13 cellular contexts compared by ENCODE assay signal in the genomic region with DNA sequence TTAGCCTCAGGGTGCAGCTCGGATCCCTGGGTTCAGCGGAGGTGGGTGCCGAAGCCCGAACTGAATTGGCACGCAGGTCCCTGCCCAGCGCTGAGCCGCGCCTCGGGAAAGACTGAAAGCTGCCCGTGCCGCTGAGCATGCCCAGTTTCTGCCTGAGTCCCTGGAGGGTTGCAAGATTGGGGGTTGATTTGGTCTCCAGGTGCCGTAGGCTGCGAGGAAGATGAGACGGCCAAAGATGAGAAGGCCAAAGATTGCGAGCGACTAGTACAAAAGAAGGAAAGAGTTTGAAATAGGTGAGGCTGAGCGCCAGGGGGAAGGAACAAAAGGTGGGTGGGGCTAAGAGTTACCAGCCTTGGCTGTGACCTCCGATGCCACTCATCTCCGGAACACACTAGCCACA. TPM values are rescaled to one million over a fixed set of nuclear protein-coding genes. Genes with fewer than 3 reads are reported as not detected.
DNase-seq lines count a peak whose midpoint lies in the region; ATAC-seq and TF ChIP-seq lines count a peak whose summit lies in the region.
"Had no signal": no experiment of that assay in that cellular context is flagged by ENCODE, and none has a peak within 500 bp of the region (broad histone marks: within the 10 kb centered on the region; RNA-seq: fewer than 3 reads in every experiment).

No MANE protein-coding gene starts in this region.

- no peak overlapping the region for H3K27ac Mint-ChIP-seq in Caco-2 (ENCODE audit: unreplicated experiment)
- H3K27ac Mint-ChIP-seq in activated CD4-positive, alpha-beta memory T cell treated with anti-CD3 and anti-CD28 coated beads, Interleukin-2, amount 10 ng/mL, durations not matched to agents 7 days and 5 days = no peak overlapping the region
- no peak overlapping the region for H3K27ac Mint-ChIP-seq in activated CD4-positive, alpha-beta T cell treated with anti-CD3 and anti-CD28 coated beads, Interleukin-2, amount 10 ng/mL, durations not matched to agents 24 days and 14 days
- H3K27ac Mint-ChIP-seq: activated CD4-positive, alpha-beta memory T cell treated with anti-CD3 and anti-CD28 coated beads for 36 hours; CD4-positive, CD25-positive, alpha-beta regulatory T cell had no signal

- no peaks in the 10 kb centered on the region for H3K36me3 ChIP-seq in Caco-2 (ENCODE audit: control insufficient read depth, insufficient read depth, low read length)
- H3K36me3 ChIP-seq in adipocyte (ENCODE audit: control insufficient read depth, insufficient read depth, low read length, severe bottlenecking) = no peaks in the 10 kb centered on the region
- H3K36me3 ChIP-seq in mesodermal cell (ENCODE audit: control insufficient read depth, insufficient read depth, low read length) = no peaks in the 10 kb centered on the region
- H3K36me3 ChIP-seq: SJSA1 had no signal

- H3K4me3 Mint-ChIP-seq in Caco-2 (ENCODE audit: unreplicated experiment) = peak overlapping the region; percentile 52
- H3K4me3 Mint-ChIP-seq in activated CD4-positive, alpha-beta memory T cell treated with anti-CD3 and anti-CD28 coated beads, Interleukin-2, amount 10 ng/mL, durations not matched to agents 7 days and 5 days = no peak overlapping the region
- no peak overlapping the region for H3K4me3 Mint-ChIP-seq in activated CD4-positive, alpha-beta T cell treated with anti-CD3 and anti-CD28 coated beads, Interleukin-2, amount 10 ng/mL, durations not matched to agents 24 days and 14 days
- H3K4me3 Mint-ChIP-seq: activated CD4-positive, alpha-beta memory T cell treated with anti-CD3 and anti-CD28 coated beads for 36 hours; CD4-positive, CD25-positive, alpha-beta regulatory T cell had no signal

- BruUV-seq in Caco-2 (replicated peaks; lab: Mats Ljungman, UMichigan) = no TSS peak

- DNase-seq in Caco-2 (no peak), NCI-H2029 treated with DMSO at 0.1 percent for 48 hours (lab: John Stamatoyannopoulos, UW) (peak; percentile 74), adipocyte (ENCODE audit: low read depth) (no peak), foreskin melanocyte (no peak), Right ventricle myocardium superior (no peak)
- no peak for DNase-seq in activated CD4-positive, alpha-beta memory T cell treated with anti-CD3 and anti-CD28 coated beads, Interleukin-2, amount 10 ng/mL, durations not matched to agents 7 days and 5 days
- DNase-seq in activated CD4-positive, alpha-beta T cell treated with anti-CD3 and anti-CD28 coated beads, Interleukin-2, amount 10 ng/mL, durations not matched to agents 24 days and 14 days = no peak
- DNase-seq: activated CD4-positive, alpha-beta memory T cell treated with anti-CD3 and anti-CD28 coated beads for 36 hours; CD4-positive, CD25-positive, alpha-beta regulatory T cell had no signal

- no peaks in the 10 kb centered on the region for H3K4me1 Mint-ChIP-seq in Caco-2 (ENCODE audit: low read depth, unreplicated experiment)
- H3K4me1 Mint-ChIP-seq in activated CD4-positive, alpha-beta memory T cell treated with anti-CD3 and anti-CD28 coated beads, Interleukin-2, amount 10 ng/mL, durations not matched to agents 7 days and 5 days = no peaks in the 10 kb centered on the region
- H3K4me1 Mint-ChIP-seq in activated CD4-positive, alpha-beta T cell treated with anti-CD3 and anti-CD28 coated beads, Interleukin-2, amount 10 ng/mL, durations not matched to agents 24 days and 14 days = no peaks in the 10 kb centered on the region
- H3K4me1 Mint-ChIP-seq: CD4-positive, CD25-positive, alpha-beta regulatory T cell had no signal

- no peaks in the 10 kb centered on the region for H3K9me3 Mint-ChIP-seq in Caco-2 (ENCODE audit: unreplicated experiment)
- H3K9me3 Mint-ChIP-seq in activated CD4-positive, alpha-beta memory T cell treated with anti-CD3 and anti-CD28 coated beads, Interleukin-2, amount 10 ng/mL, durations not matched to agents 7 days and 5 days = peaks cover 4% of the 10 kb centered on the region
- no peaks in the 10 kb centered on the region for H3K9me3 Mint-ChIP-seq in activated CD4-positive, alpha-beta T cell treated with anti-CD3 and anti-CD28 coated beads, Interleukin-2, amount 10 ng/mL, durations not matched to agents 24 days and 14 days

- H3K27ac ChIP-seq in mesodermal cell (ENCODE audit: low read depth, low read length, severe bottlenecking) = no peak overlapping the region
- H3K27ac ChIP-seq: SJSA1 had no signal

- no peak for TF ChIP-seq CTCF in Caco-2 (IDR thresholded peaks at IDR 0.05; ENCODE audit: insufficient read depth in 1 of 2, low read depth in 1 of 2, low read length in 1 of 2, severe bottlenecking in 1 of 2, unreplicated experiment in 1 of 2)

- H3K9ac ChIP-seq in adipocyte (ENCODE audit: low read length) = no peak overlapping the region

- CTCF ChIA-PET in Caco-2 (lab: Charles Lee) = no interaction called here
- CTCF ChIA-PET in activated CD4-positive, alpha-beta memory T cell treated with anti-CD3 and anti-CD28 coated beads, Interleukin-2, amount 10 ng/mL, durations not matched to agents 7 days and 5 days (lab: Charles Lee) = no interaction called here

- H3K9me3 ChIP-seq in Caco-2 = no peaks in the 10 kb centered on the region
- no peaks in the 10 kb centered on the region for H3K9me3 ChIP-seq in adipocyte (ENCODE audit: control insufficient read depth, low read length)
- H3K9me3 ChIP-seq in mesodermal cell (ENCODE audit: control insufficient read depth, low read length) = no peaks in the 10 kb centered on the region
- H3K9me3 ChIP-seq: SJSA1 had no signal

- ATAC-seq in Right ventricle myocardium superior (ENCODE audit: poor library complexity) = no peak
- ATAC-seq: K562 had no signal

- H3K4me3 ChIP-seq in Caco-2 (ENCODE audit: low read depth, low read length) (no peak overlapping the region), adipocyte (ENCODE audit: low read length) (peak overlapping the region; percentile 56), mesodermal cell (ENCODE audit: extremely low read depth, insufficient read depth, low read length, poor library complexity, severe bottlenecking) (peak overlapping the region; percentile 40)
- H3K4me3 ChIP-seq: K562, SJSA1 had no signal

- 5 to 9% methylated on average over 5 to 16 of the region's 19 CpGs for WGBS in mesodermal cell (ENCODE audit: insufficient coverage in 2 of 2), 2 experiments

- H3K4me1 ChIP-seq in Caco-2 (no peaks in the 10 kb centered on the region), adipocyte (ENCODE audit: control insufficient read depth, insufficient read depth, low read length) (no peaks in the 10 kb centered on the region), mesodermal cell (ENCODE audit: control insufficient read depth, insufficient read depth, low read length, poor library complexity, severe bottlenecking) (peaks cover 6% of the 10 kb centered on the region)
- H3K4me1 ChIP-seq: SJSA1 had no signal

- POLR2A ChIA-PET in Caco-2 (lab: Charles Lee) = no interaction called here
- POLR2A ChIA-PET in activated CD4-positive, alpha-beta memory T cell treated with anti-CD3 and anti-CD28 coated beads, Interleukin-2, amount 10 ng/mL, durations not matched to agents 7 days and 5 days (lab: Charles Lee) = no interaction called here

- no peaks in the 10 kb centered on the region for H3K36me3 Mint-ChIP-seq in Caco-2 (ENCODE audit: insufficient read depth, unreplicated experiment)
- H3K36me3 Mint-ChIP-seq in activated CD4-positive, alpha-beta memory T cell treated with anti-CD3 and anti-CD28 coated beads, Interleukin-2, amount 10 ng/mL, durations not matched to agents 7 days and 5 days (ENCODE audit: low read depth) = no peaks in the 10 kb centered on the region
- no peaks in the 10 kb centered on the region for H3K36me3 Mint-ChIP-seq in activated CD4-positive, alpha-beta T cell treated with anti-CD3 and anti-CD28 coated beads, Interleukin-2, amount 10 ng/mL, durations not matched to agents 24 days and 14 days (ENCODE audit: low read depth)
- H3K36me3 Mint-ChIP-seq: activated CD4-positive, alpha-beta memory T cell treated with anti-CD3 and anti-CD28 coated beads for 36 hours; CD4-positive, CD25-positive, alpha-beta regulatory T cell had no signal

- H3K27me3 ChIP-seq in Caco-2 (replicated peaks; ENCODE audit: control insufficient read depth, insufficient read depth, low read length) (no peaks in the 10 kb centered on the region), adipocyte (replicated peaks; ENCODE audit: control insufficient read depth, insufficient read depth, low read length) (peaks cover 17% of the 10 kb centered on the region)

- intact Hi-C loops in Caco-2 (cut with micrococcal nuclease; ENCODE audit: unreplicated experiment) = no loop called here
- intact Hi-C loops in activated CD4-positive, alpha-beta T cell treated with anti-CD3 and anti-CD28 coated beads, Interleukin-2, amount 10 ng/mL, durations not matched to agents 24 days and 14 days (cut with micrococcal nuclease) = no loop called here
- intact Hi-C loops in Right ventricle myocardium superior (cut with DNase I) = no loop called here

- H3K27me3 Mint-ChIP-seq in Caco-2 (ENCODE audit: insufficient read depth, unreplicated experiment) = no peaks in the 10 kb centered on the region
- peaks cover 1% of the 10 kb centered on the region for H3K27me3 Mint-ChIP-seq in activated CD4-positive, alpha-beta memory T cell treated with anti-CD3 and anti-CD28 coated beads, Interleukin-2, amount 10 ng/mL, durations not matched to agents 7 days and 5 days
- H3K27me3 Mint-ChIP-seq in activated CD4-positive, alpha-beta T cell treated with anti-CD3 and anti-CD28 coated beads, Interleukin-2, amount 10 ng/mL, durations not matched to agents 24 days and 14 days = peaks cover 5% of the 10 kb centered on the region
- H3K27me3 Mint-ChIP-seq: CD4-positive, CD25-positive, alpha-beta regulatory T cell had no signal

RNA-seq across cellular contexts. Expression of a gene that starts 0.9 kb away (rescaled TPM):
- total RNA-seq in Caco-2 (2022) (not detected in 2 replicates), Right ventricle myocardium superior (not detected)
- polyA plus RNA-seq in mesodermal cell (2013, experiment 1 of 2) = 0.88 TPM
- 0.46 TPM for polyA plus RNA-seq in mesodermal cell (2013, experiment 2 of 2)
- not detected for total RNA-seq in activated CD4-positive, alpha-beta memory T cell treated with anti-CD3 and anti-CD28 coated beads, Interleukin-2, amount 10 ng/mL, durations not matched to agents 7 days and 5 days
- total RNA-seq in activated CD4-positive, alpha-beta T cell treated with anti-CD3 and anti-CD28 coated beads, Interleukin-2, amount 10 ng/mL, durations not matched to agents 24 days and 14 days = not detected in 2 replicates
- total RNA-seq: activated CD4-positive, alpha-beta memory T cell treated with anti-CD3 and anti-CD28 coated beads for 36 hours; CD4-positive, CD25-positive, alpha-beta regulatory T cell; K562; omental fat pad; SJSA1 had no signal
- polyA plus RNA-seq: CD4-positive, CD25-positive, alpha-beta regulatory T cell; K562 had no signal
